In genomic region chr3:186361612-186362408, GRCh38 we compare ENCODE assay signal across 8 cellular contexts. TPM values are rescaled to one million over a fixed set of nuclear protein-coding genes. Genes with fewer than 3 reads are reported as not detected.
DNase-seq lines count a peak whose midpoint lies in the region; ATAC-seq and TF ChIP-seq lines count a peak whose summit lies in the region.

Gene DGKG (minus strand): TSS chr3:186362234. CDS start chr3:186320459, 41,775 bp downstream.

- DNase-seq in DMS153 (lab: John Stamatoyannopoulos, UW) (peak; percentile 28), HuH-7.5 (ENCODE audit: low spot score) (peak; percentile 36), T1000 (lab: John Stamatoyannopoulos, UW) (peak; percentile 16), endodermal cell (peak; percentile 72), mucosa of gallbladder (ENCODE audit: low spot score) (peak; percentile 44), thoracic aorta (ENCODE audit: low spot score) (no peak), SW480 (ENCODE audit: low spot score) (no peak)

- peak within 1 kb of the TSS; percentile 80 for H3K4me3 ChIP-seq in endodermal cell (ENCODE audit: low read length)
- peak within 1 kb of the TSS; percentile 86 for H3K4me3 ChIP-seq in thoracic aorta

- H3K27me3 ChIP-seq in endodermal cell (ENCODE audit: control insufficient read depth, insufficient read depth, low read length, poor library complexity, severe bottlenecking) (peaks cover 83% of the 10 kb centered on the region), thoracic aorta (replicated peaks; ENCODE audit: insufficient read depth) (no peaks in the 10 kb centered on the region)

- TF ChIP-seq CTCF in endodermal cell (conservative IDR thresholded peaks at IDR 0.05) (no peak), thoracic aorta (IDR thresholded peaks at IDR 0.05) (no peak)

- no peak within 1 kb of the TSS for H3K27ac ChIP-seq in endodermal cell (ENCODE audit: low read depth, low read length)
- H3K27ac ChIP-seq in thoracic aorta: peak within 1 kb of the TSS; percentile 39 to 65

- H3K27me3 Mint-ChIP-seq in endodermal cell (ENCODE audit: insufficient read depth): peaks cover 85% of the 10 kb centered on the region

- H3K9me3 ChIP-seq in endodermal cell (ENCODE audit: control insufficient read depth, low read length) (no peaks in the 10 kb centered on the region), thoracic aorta (no peaks in the 10 kb centered on the region)

- WGBS in endodermal cell (ENCODE audit: insufficient coverage in 1 of 2, insufficient read length in 1 of 2), 2 experiments: 1 to 2% methylated on average over 23 to 63 of the region's 63 CpGs

- peaks cover 24% of the 10 kb centered on the region for H3K4me1 Mint-ChIP-seq in endodermal cell

- no peaks in the 10 kb centered on the region for H3K36me3 Mint-ChIP-seq in endodermal cell (ENCODE audit: low read depth)

- peaks cover 5% of the 10 kb centered on the region for H3K4me1 ChIP-seq in endodermal cell (ENCODE audit: control insufficient read depth, insufficient read depth, low read length)
- peaks cover 21 to 66% of the 10 kb centered on the region in 2 donors for H3K4me1 ChIP-seq in thoracic aorta (ENCODE audit: control insufficient read depth in 1 of 2, low read depth in 2 of 2)

- ATAC-seq in GM19455 (IDR thresholded peaks at IDR 0.05; ENCODE audit: unreplicated experiment) (peak; percentile 56), thoracic aorta (ENCODE audit: insufficient number of reproducible peaks, low FRiP score, low read depth) (no peak)

- no peak within 1 kb of the TSS for H3K9ac ChIP-seq in endodermal cell (ENCODE audit: extremely low read depth, low read length, poor library complexity, severe bottlenecking)

- peak within 1 kb of the TSS; percentile 44 for H3K4me3 Mint-ChIP-seq in endodermal cell

- H3K36me3 ChIP-seq in endodermal cell (ENCODE audit: control insufficient read depth, insufficient read depth, low read length) (no peaks in the 10 kb centered on the region), thoracic aorta (no peaks in the 10 kb centered on the region)

- no peaks in the 10 kb centered on the region for H3K9me3 Mint-ChIP-seq in endodermal cell

- no peak within 1 kb of the TSS for H3K27ac Mint-ChIP-seq in endodermal cell

RNA-seq across cellular contexts. Expression of gene DGKG, which starts in this region (rescaled TPM):
- total RNA-seq in endodermal cell: 1 to 10 TPM in 1 of 2 donors, under 1 TPM in 1; 0.86 to 1.8 TPM
- 0.36 TPM for polyA plus RNA-seq in endodermal cell (2013, experiment 1 of 2)
- polyA plus RNA-seq in endodermal cell (2013, experiment 2 of 2): 0.37 TPM
- total RNA-seq in mucosa of gallbladder: 7.3 TPM
- total RNA-seq in thoracic aorta: 10 to 100 TPM; 12.5 to 16.7 TPM

Comparison
In these comparisons a context has a peak if more than half of its experiments do, and no peak if none do; other contexts are left out.
1. DNase-seq: peak in DMS153 (single experiment), HuH-7.5 (single experiment), T1000 (single experiment), endodermal cell (single experiment) and mucosa of gallbladder (single experiment); none in thoracic aorta (single experiment) and SW480 (single experiment).